In the genomic region with DNA sequence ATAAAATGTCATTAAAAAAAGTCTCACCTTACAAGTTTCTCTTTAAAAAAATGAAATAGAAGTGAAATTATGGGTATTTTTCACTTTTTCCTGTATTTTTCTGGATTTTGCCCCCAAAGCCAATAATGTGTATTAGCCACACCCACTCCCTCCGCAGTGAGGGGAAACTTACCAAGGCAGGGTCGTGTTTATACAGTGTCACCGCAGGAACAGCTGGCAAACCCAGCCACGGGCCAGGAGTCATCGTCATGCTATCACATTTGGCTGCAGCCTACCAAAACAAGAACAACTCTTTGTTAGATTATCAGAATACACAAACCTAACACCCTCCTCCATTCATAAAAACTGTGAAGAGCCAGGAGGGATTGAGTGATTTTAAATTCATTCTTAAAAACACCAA, we compare ENCODE assay signal across 8 cellular contexts.
A peak's percentile ranks its signal among the peaks of the same experiment; 100 is the strongest.
DNase-seq lines count a peak whose midpoint lies in the region; ATAC-seq, FAIRE-seq and TF ChIP-seq lines count a peak whose summit lies in the region.
"Not testable (repeated sequence)": the region's sequence is repeated elsewhere in the genome, so short reads cannot be mapped to it uniquely, and the experiment has no call there.

No MANE protein-coding gene starts in this region.

- not testable (repeated sequence) for H3K4me3 Mint-ChIP-seq in chondrocyte (ENCODE audit: unreplicated experiment)

- TF ChIP-seq POLR2A in GM12891 (IDR thresholded peaks at IDR 0.05; ENCODE audit: low read depth, low read length) = not testable (repeated sequence)

- TF ChIP-seq CTCF in chondrocyte (IDR thresholded peaks at IDR 0.05); pancreas (IDR thresholded peaks at IDR 0.05); upper lobe of right lung (IDR thresholded peaks at IDR 0.05): not testable (repeated sequence)

- H3K27me3 Mint-ChIP-seq in chondrocyte (ENCODE audit: low read depth) = not testable (repeated sequence)

- intact Hi-C loops in left ventricle myocardium superior (cut with micrococcal nuclease); pancreas (cut with DNase I); upper lobe of right lung (cut with DNase I): not testable (repeated sequence)

- not testable (repeated sequence) for DNase-seq in GM12891 (ENCODE audit: insufficient read length, low spot score); chondrocyte (ENCODE audit: low spot score); left ventricle myocardium superior; pancreas; upper lobe of right lung
- DNase-seq in SJCRH30 (peak; percentile 75 to 76), fibroblast of peridontal ligament (ENCODE audit: extremely low read depth) (peak; percentile 7), lung microvascular endothelial cell (ENCODE audit: low read depth in 2 of 2) (peak; percentile 54 to 88)

- H3K36me3 Mint-ChIP-seq in chondrocyte (ENCODE audit: low read depth) = peaks cover 25% of the 10 kb centered on the region

- H3K36me3 ChIP-seq in SJCRH30 = not testable (repeated sequence)
- H3K36me3 ChIP-seq in pancreas = peaks cover 0 to 22% (median 4%) of the 10 kb centered on the region in 3 donors
- peaks cover 45% of the 10 kb centered on the region for H3K36me3 ChIP-seq in upper lobe of right lung

- ATAC-seq in left ventricle myocardium superior (peak; percentile 88), pancreas (peak; percentile 63 to 83 (median 68)), upper lobe of right lung (peak; percentile 20)

- H3K9me3 Mint-ChIP-seq in chondrocyte (ENCODE audit: low read depth) = not testable (repeated sequence)

- not testable (repeated sequence) for H3K27me3 ChIP-seq in SJCRH30, pancreas, upper lobe of right lung

- not testable (repeated sequence) for H3K9me3 ChIP-seq in SJCRH30 (replicated peaks); pancreas; upper lobe of right lung

- peak overlapping the region; percentile 89 for H3K27ac ChIP-seq in SJCRH30
- H3K27ac ChIP-seq in pancreas, upper lobe of right lung: not testable (repeated sequence)

- WGBS in pancreas, 2 donors = 37 to 41% methylated on average over 5 of the region's 5 CpGs

- peaks cover 18% of the 10 kb centered on the region for H3K4me1 Mint-ChIP-seq in chondrocyte (ENCODE audit: low read depth)

- peak overlapping the region; percentile 77 for H3K27ac Mint-ChIP-seq in chondrocyte (ENCODE audit: unreplicated experiment)

- FAIRE-seq in GM12891 (lab: Jason Lieb, UNC) = peak; percentile 61
- not testable (repeated sequence) for FAIRE-seq in pancreas (lab: Jason Lieb, UNC)

- H3K4me1 ChIP-seq in SJCRH30, pancreas, upper lobe of right lung: not testable (repeated sequence)

- H3K4me3 ChIP-seq in SJCRH30, pancreas, upper lobe of right lung: not testable (repeated sequence)

Comparison
In these comparisons a context has a peak if more than half of its experiments do, and no peak if none do; other contexts are left out.
1. ATAC-seq: peak in every context shown above with its lines; median percentile 88 in left ventricle myocardium superior; 68 in pancreas; 20 in upper lobe of right lung.